In genomic region chr2:238684362-238685326, GRCh38 we compare ENCODE assay signal across 9 cellular contexts.
DNase-seq lines count a peak whose midpoint lies in the region; ATAC-seq and TF ChIP-seq lines count a peak whose summit lies in the region.
"Had no signal": no experiment of that assay in that cellular context is flagged by ENCODE, and none has a peak within 500 bp of the region (broad histone marks: within the 10 kb centered on the region; RNA-seq: fewer than 3 reads in every experiment).

No MANE protein-coding gene starts in this region.

- H3K4me1 Mint-ChIP-seq in endothelial cell (ENCODE audit: unreplicated experiment) = peaks cover 9% of the 10 kb centered on the region

- no peaks in the 10 kb centered on the region for H3K27me3 Mint-ChIP-seq in endothelial cell (ENCODE audit: unreplicated experiment)

- ATAC-seq in gastrocnemius medialis = peak; percentile 91

- H3K4me1 ChIP-seq in SJSA1 (replicated peaks) (peaks cover 19% of the 10 kb centered on the region), gastrocnemius medialis (no peaks in the 10 kb centered on the region)

- no peak overlapping the region for H3K4me3 Mint-ChIP-seq in endothelial cell (ENCODE audit: unreplicated experiment)

- H3K27ac ChIP-seq in SJSA1 (peak overlapping the region; percentile 88), gastrocnemius medialis (peak overlapping the region; percentile 27 to 55 (median 46))

- in situ Hi-C loops in gastrocnemius medialis (cut with MboI; ENCODE audit: low sequenced_read_pairs in 4 of 4) = no loop called here

- H3K4me3 ChIP-seq in SJSA1 (no peak overlapping the region), fibroblast of the aortic adventitia (ENCODE audit: low read depth, low read length) (no peak overlapping the region), gastrocnemius medialis (no peak overlapping the region)

- H3K36me3 ChIP-seq in SJSA1 (no peaks in the 10 kb centered on the region), gastrocnemius medialis (no peaks in the 10 kb centered on the region)

- H3K9me3 ChIP-seq in SJSA1 (replicated peaks) (no peaks in the 10 kb centered on the region; the same call in 1 of the 2 replicates), gastrocnemius medialis (no peaks in the 10 kb centered on the region)

- no peaks in the 10 kb centered on the region for H3K9me3 Mint-ChIP-seq in endothelial cell (ENCODE audit: unreplicated experiment)

- no peaks in the 10 kb centered on the region for H3K36me3 Mint-ChIP-seq in endothelial cell (ENCODE audit: low read depth, unreplicated experiment)

- TF ChIP-seq CTCF in fibroblast of the aortic adventitia (IDR thresholded peaks at IDR 0.05; ENCODE audit: insufficient read depth, low read length) = no peak
- TF ChIP-seq CTCF in gastrocnemius medialis (IDR thresholded peaks at IDR 0.05 in 4 of 5, conservative IDR thresholded peaks at IDR 0.05 in 1 of 5) = no peak
- no peak for TF ChIP-seq CTCF in endothelial cell (IDR thresholded peaks at IDR 0.05; ENCODE audit: unreplicated experiment)

- no peak for TF ChIP-seq POLR2A in gastrocnemius medialis (IDR thresholded peaks at IDR 0.05)

- H3K27ac Mint-ChIP-seq in endothelial cell (ENCODE audit: unreplicated experiment) = no peak overlapping the region

- peak; percentile 100 for DNase-seq in GM04503 (ENCODE audit: low read depth)
- peak; percentile 86 to 92 for DNase-seq in SJSA1 (ENCODE audit: low read depth in 1 of 2, low spot score in 2 of 2)
- peak; percentile 100 for DNase-seq in fibroblast of the aortic adventitia (ENCODE audit: low read depth)
- DNase-seq in gastrocnemius medialis = peak; percentile 36 to 64
- DNase-seq in NCI-H1930 (lab: John Stamatoyannopoulos, UW) = no peak
- no peak for DNase-seq in Kasumi-1 (lab: John Stamatoyannopoulos, UW)
- DNase-seq in effector CD8-positive, alpha-beta T cell (lab: John Stamatoyannopoulos, UW) = no peak
- DNase-seq in endothelial cell (ENCODE audit: low spot score) = no peak
- DNase-seq: stimulated activated CD4-positive, alpha-beta T cell treated with anti-CD3 and anti-CD28 coated beads, Interleukin-4, amount 100 ng/mL, for 24 hours had no signal

- H3K27me3 ChIP-seq in SJSA1 (replicated peaks) (no peaks in the 10 kb centered on the region), gastrocnemius medialis (peaks cover 0 to 2% (median 0%) of the 10 kb centered on the region in 3 donors)

- intact Hi-C loops in gastrocnemius medialis (cut with DNase I; ENCODE audit: low total_unique reads) = no loop called here

Comparison
In these comparisons a context has a peak if more than half of its experiments do, and no peak if none do; other contexts are left out.
1. DNase-seq: peak in GM04503 (single experiment), SJSA1 (2 of 2), fibroblast of the aortic adventitia (single experiment) and gastrocnemius medialis (2 of 2); none in NCI-H1930 (0 of 2), Kasumi-1 (0 of 2), effector CD8-positive, alpha-beta T cell (single experiment) and endothelial cell (single experiment).